ENCODE assay signal across 1 cellular context in the genomic region with DNA sequence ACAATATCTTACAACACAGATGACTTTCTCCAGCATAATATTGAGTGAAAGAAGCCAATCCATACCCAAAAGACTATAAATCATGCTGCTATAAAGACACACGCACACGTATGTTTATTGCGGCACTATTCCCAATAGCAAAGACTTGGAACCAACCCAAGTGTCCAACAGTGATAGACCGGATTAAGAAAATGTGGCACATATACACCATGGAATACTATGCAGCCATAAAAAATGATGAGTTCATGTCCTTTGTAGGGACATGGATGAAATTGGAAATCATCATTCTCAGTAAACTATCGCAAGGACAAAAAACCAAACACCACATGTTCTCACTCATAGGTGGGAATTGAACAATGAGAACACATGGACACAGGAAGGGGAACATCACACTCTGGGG.
TF ChIP-seq lines count a peak whose summit lies in the region.
"Not testable (repeated sequence)": the region's sequence is repeated elsewhere in the genome, so short reads cannot be mapped to it uniquely, and the experiment has no call there.

No MANE protein-coding gene starts in this region.

- CTCF ChIA-PET in HEK293 (lab: Yijun Ruan, JAX) = interaction anchor here (1.0 kb wide), 1 partner anchor 44 kb away, joined by 4 read pairs; no protein-coding TSS in a partner anchor

- H3K4me1 ChIP-seq in HEK293 (ENCODE audit: control insufficient read depth, insufficient read depth, low read length) = peaks cover 17% of the 10 kb centered on the region; the same call in 1 of the 2 replicates

- not testable (repeated sequence) for H3K36me3 ChIP-seq in HEK293 (ENCODE audit: control insufficient read depth in 2 of 2, insufficient read depth in 1 of 2, low read length in 2 of 2)

- H3K27ac ChIP-seq in HEK293 (ENCODE audit: extremely low read depth, low read depth, low read length) = not testable (repeated sequence)

- not testable (repeated sequence) for H3K4me3 ChIP-seq in HEK293 (ENCODE audit: low read depth, low read length)

- POLR2A ChIA-PET in HEK293 (lab: Yijun Ruan, JAX) = interaction anchor here (0.6 kb wide), 1 partner anchor 20 kb away, joined by 4 read pairs; no protein-coding TSS in a partner anchor

- TF ChIP-seq CTCF in HEK293 (tag by site-specific recombination; IDR thresholded peaks at IDR 0.05) = not testable (repeated sequence)

- H3K9me3 ChIP-seq in HEK293 (ENCODE audit: control insufficient read depth, insufficient read depth, low read depth, low read length) = not testable (repeated sequence)

TF ChIP-seq in HEK293, 187 proteins besides CTCF, POLR2A, EP300 and RAD21:
- 0 out of 2 replicates have a peak, but pooled peaks have one; percentile 40 for TF ChIP-seq ZNF280D (tag by site-specific recombination; IDR thresholded peaks at IDR 0.05)
- peak; percentile 98 for TF ChIP-seq ZNF146 (tag by site-specific recombination; IDR thresholded peaks at IDR 0.05)
- TF ChIP-seq, protein P1, sequence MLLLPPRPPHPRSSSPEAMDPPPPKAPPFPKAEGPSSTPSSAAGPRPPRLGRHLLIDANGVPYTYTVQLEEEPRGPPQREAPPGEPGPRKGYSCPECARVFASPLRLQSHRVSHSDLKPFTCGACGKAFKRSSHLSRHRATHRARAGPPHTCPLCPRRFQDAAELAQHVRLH (tag by site-specific recombination; IDR thresholded peaks at IDR 0.05) = peak; percentile 81
